Comparison of ENCODE assay signal across 8 cellular contexts in the genomic region with DNA sequence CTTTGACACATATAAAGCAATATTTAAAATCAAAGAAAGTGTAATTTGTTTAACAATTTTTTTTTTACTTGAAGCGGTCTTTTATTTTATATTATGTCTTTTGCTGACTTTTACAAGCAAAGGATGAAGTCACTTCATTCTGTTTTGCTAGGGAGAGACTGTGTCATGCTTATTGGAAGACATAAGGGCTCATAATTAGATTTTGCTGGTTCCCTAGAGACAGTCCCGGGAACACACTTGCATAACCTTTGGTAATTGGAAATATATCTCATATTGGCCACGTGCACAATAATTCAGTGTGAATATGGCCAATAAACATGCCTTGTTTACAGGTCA. TPM values are rescaled to one million over a fixed set of nuclear protein-coding genes. Genes with fewer than 3 reads are reported as not detected.
A peak's percentile ranks its signal among the peaks of the same experiment; 100 is the strongest.
DNase-seq lines count a peak whose midpoint lies in the region; ATAC-seq and TF ChIP-seq lines count a peak whose summit lies in the region.
"Had no signal": no experiment of that assay in that cellular context is flagged by ENCODE, and none has a peak within 500 bp of the region (broad histone marks: within the 10 kb centered on the region; RNA-seq: fewer than 3 reads in every experiment).

No MANE protein-coding gene starts in this region.

- no peak for DNase-seq in PC-3
- no peak for DNase-seq in heart left ventricle
- DNase-seq in H4 (ENCODE audit: low spot score): no peak

- 30 to 45% (median 38%) methylated on average over 3 of the region's 3 CpGs for WGBS in heart left ventricle, 4 donors

- no peaks in the 10 kb centered on the region for H3K9me2 ChIP-seq in PC-3 (replicated peaks; ENCODE audit: low read length)

- peaks cover 40% of the 10 kb centered on the region for H3K79me2 ChIP-seq in PC-3 (ENCODE audit: low read length)

- H3K27me3 ChIP-seq in PC-3 (ENCODE audit: low read length) (no peaks in the 10 kb centered on the region), heart left ventricle (peaks cover 0 to 8% (median 0%) of the 10 kb centered on the region in 9 donors), stomach smooth muscle (ENCODE audit: control insufficient read depth in 1 of 2, insufficient read depth in 2 of 2, low read length in 2 of 2) (no peaks in the 10 kb centered on the region)

- H3K9me3 ChIP-seq in HEK293 (ENCODE audit: control insufficient read depth, insufficient read depth, low read depth, low read length) (no peaks in the 10 kb centered on the region), PC-3 (ENCODE audit: low read length) (no peaks in the 10 kb centered on the region), heart left ventricle (peaks cover 0 to 3% (median 0%) of the 10 kb centered on the region in 12 donors), stomach smooth muscle (ENCODE audit: control insufficient read depth in 2 of 2, low read length in 2 of 2) (no peaks in the 10 kb centered on the region)

- no peaks in the 10 kb centered on the region for H4K20me1 ChIP-seq in PC-3 (ENCODE audit: low read length)

- TF ChIP-seq CTCF in HEK293 (tag by site-specific recombination; IDR thresholded peaks at IDR 0.05): no peak
- TF ChIP-seq CTCF in PC-3 (conservative IDR thresholded peaks at IDR 0.05; ENCODE audit: low read depth, low read length): no peak
- TF ChIP-seq CTCF in heart left ventricle (IDR thresholded peaks at IDR 0.05): no peak

- H3K27ac ChIP-seq in HEK293 (ENCODE audit: extremely low read depth, low read depth, low read length): no peak overlapping the region; the same call in 1 of the 2 replicates
- no peak overlapping the region for H3K27ac ChIP-seq in PC-3 (ENCODE audit: low read length)
- peak overlapping the region in 2 of 12 donors; percentile 70 to 84 for H3K27ac ChIP-seq in heart left ventricle
- H3K27ac ChIP-seq in stomach smooth muscle (ENCODE audit: low read length): no peak overlapping the region

- H3K4me1 ChIP-seq in HEK293 (ENCODE audit: control insufficient read depth, insufficient read depth, low read length) (peaks cover 3% of the 10 kb centered on the region; the same call in 1 of the 2 replicates), PC-3 (ENCODE audit: insufficient read depth, low read length) (peaks cover 5% of the 10 kb centered on the region; the same call in 1 of the 2 replicates), heart left ventricle (peaks cover 0 to 14% (median 0%) of the 10 kb centered on the region in 12 donors), stomach smooth muscle (ENCODE audit: control insufficient read depth, insufficient read depth, low read length) (no peaks in the 10 kb centered on the region)

- CTCF ChIA-PET in HEK293 (lab: Yijun Ruan, JAX): interaction anchor here (0.5 to 1.3 kb wide), 4 partner anchors 18 to 1293 kb away, joined by 3 to 5 read pairs (median 4); no protein-coding TSS in a partner anchor
- CTCF ChIA-PET in PC-3 (lab: Charles Lee): no interaction called here

- TF ChIP-seq POLR2A in heart left ventricle (IDR thresholded peaks at IDR 0.05): no peak

- POLR2A ChIA-PET in HEK293 (lab: Yijun Ruan, JAX) (interaction anchor here (1.1 kb wide), 1 partner anchor 34 kb away, joined by 3 read pairs; no protein-coding TSS in a partner anchor), PC-3 (lab: Charles Lee; ENCODE audit: unreplicated experiment) (interaction anchor here (1.1 kb wide), 1 partner anchor 330 kb away, joined by 5 read pairs; no protein-coding TSS in a partner anchor)

- intact Hi-C loops in PC-3 (cut with micrococcal nuclease) (loop anchor here (1.0 kb wide), 1 partner anchor 8 kb away; a partner anchor contains a TSS), heart left ventricle (cut with DNase I) (loop anchor here in 1 of 10 donors (10.0 kb wide), 1 partner anchor 587 kb away; a partner anchor contains a TSS)

- no peak overlapping the region for H3K9ac ChIP-seq in PC-3 (ENCODE audit: low read length)
- H3K9ac ChIP-seq in stomach smooth muscle (ENCODE audit: low read length in 2 of 2): peak overlapping the region in 1 of 2 donors; percentile 7

- no TSS peak for BruUV-seq in PC-3 (replicated peaks; lab: Mats Ljungman, UMichigan)

- H3F3A ChIP-seq in PC-3 (ENCODE audit: low read length, unreplicated experiment): no peaks in the 10 kb centered on the region

- ATAC-seq in PC-3 (peak; percentile 21), heart left ventricle (peak in 2 of 4 donors; percentile 1 to 2), HG02759 (IDR thresholded peaks at IDR 0.05; ENCODE audit: unreplicated experiment) (no peak), GM19397 (IDR thresholded peaks at IDR 0.05; ENCODE audit: unreplicated experiment) (no peak)

- peaks cover 0 to 3% of the 10 kb centered on the region in 2 experiments; a peak in 1 of 3 replicates for H3K36me3 ChIP-seq in HEK293 (ENCODE audit: control insufficient read depth in 2 of 2, insufficient read depth in 1 of 2, low read length in 2 of 2)
- H3K36me3 ChIP-seq in PC-3 (ENCODE audit: low read depth, low read length): no peaks in the 10 kb centered on the region
- no peaks in the 10 kb centered on the region for H3K36me3 ChIP-seq in heart left ventricle
- H3K36me3 ChIP-seq in stomach smooth muscle (ENCODE audit: control insufficient read depth in 2 of 2, insufficient read depth in 2 of 2, low read length in 2 of 2): no peaks in the 10 kb centered on the region

- peak overlapping the region; percentile 74 for H3K4me2 ChIP-seq in PC-3 (ENCODE audit: low read length)

- peak overlapping the region; percentile 86 for H2AFZ ChIP-seq in PC-3 (ENCODE audit: low read length)

- peak overlapping the region; percentile 97; the same call in 1 of the 2 replicates for H3K4me3 ChIP-seq in HEK293 (ENCODE audit: low read depth, low read length)
- H3K4me3 ChIP-seq in PC-3 (ENCODE audit: low read length): peak overlapping the region; percentile 71
- peak overlapping the region in 11 of 12 donors; percentile 51 to 92 (median 78) for H3K4me3 ChIP-seq in heart left ventricle
- H3K4me3 ChIP-seq in stomach smooth muscle (ENCODE audit: low read length in 2 of 2): peak overlapping the region; percentile 50 to 77

TF ChIP-seq in HEK293, 187 proteins besides CTCF, POLR2A, EP300 and RAD21 (continues in another document):
- TF ChIP-seq ZNF184 (tag by site-specific recombination; IDR thresholded peaks at IDR 0.05) (0 out of 2 replicates have a peak, but pooled peaks have one; percentile 41), KLF7 (tag by site-specific recombination; IDR thresholded peaks at IDR 0.05; ENCODE audit: borderline replicate concordance) (no peak), ZNF623 (tag by site-specific recombination; IDR thresholded peaks at IDR 0.05) (no peak), ZNF114 (tag by site-specific recombination; IDR thresholded peaks at IDR 0.05) (no peak)
- TF ChIP-seq, protein P1, sequence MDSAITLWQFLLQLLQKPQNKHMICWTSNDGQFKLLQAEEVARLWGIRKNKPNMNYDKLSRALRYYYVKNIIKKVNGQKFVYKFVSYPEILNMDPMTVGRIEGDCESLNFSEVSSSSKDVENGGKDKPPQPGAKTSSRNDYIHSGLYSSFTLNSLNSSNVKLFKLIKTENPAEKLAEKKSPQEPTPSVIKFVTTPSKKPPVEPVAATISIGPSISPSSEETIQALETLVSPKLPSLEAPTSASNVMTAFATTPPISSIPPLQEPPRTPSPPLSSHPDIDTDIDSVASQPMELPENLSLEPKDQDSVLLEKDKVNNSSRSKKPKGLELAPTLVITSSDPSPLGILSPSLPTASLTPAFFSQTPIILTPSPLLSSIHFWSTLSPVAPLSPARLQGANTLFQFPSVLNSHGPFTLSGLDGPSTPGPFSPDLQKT (IDR thresholded peaks at IDR 0.05; ENCODE audit: borderline replicate concordance, low read depth, low read length): no peak
- TF ChIP-seq, protein P2, sequence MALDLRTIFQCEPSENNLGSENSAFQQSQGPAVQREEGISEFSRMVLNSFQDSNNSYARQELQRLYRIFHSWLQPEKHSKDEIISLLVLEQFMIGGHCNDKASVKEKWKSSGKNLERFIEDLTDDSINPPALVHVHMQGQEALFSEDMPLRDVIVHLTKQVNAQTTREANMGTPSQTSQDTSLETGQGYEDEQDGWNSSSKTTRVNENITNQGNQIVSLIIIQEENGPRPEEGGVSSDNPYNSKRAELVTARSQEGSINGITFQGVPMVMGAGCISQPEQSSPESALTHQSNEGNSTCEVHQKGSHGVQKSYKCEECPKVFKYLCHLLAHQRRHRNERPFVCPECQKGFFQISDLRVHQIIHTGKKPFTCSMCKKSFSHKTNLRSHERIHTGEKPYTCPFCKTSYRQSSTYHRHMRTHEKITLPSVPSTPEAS (tag by site-specific recombination; IDR thresholded peaks at IDR 0.05): no peak
- TF ChIP-seq, protein P3, sequence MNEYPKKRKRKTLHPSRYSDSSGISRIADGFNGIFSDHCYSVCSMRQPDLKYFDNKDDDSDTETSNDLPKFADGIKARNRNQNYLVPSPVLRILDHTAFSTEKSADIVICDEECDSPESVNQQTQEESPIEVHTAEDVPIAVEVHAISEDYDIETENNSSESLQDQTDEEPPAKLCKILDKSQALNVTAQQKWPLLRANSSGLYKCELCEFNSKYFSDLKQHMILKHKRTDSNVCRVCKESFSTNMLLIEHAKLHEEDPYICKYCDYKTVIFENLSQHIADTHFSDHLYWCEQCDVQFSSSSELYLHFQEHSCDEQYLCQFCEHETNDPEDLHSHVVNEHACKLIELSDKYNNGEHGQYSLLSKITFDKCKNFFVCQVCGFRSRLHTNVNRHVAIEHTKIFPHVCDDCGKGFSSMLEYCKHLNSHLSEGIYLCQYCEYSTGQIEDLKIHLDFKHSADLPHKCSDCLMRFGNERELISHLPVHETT (tag by site-specific recombination; IDR thresholded peaks at IDR 0.05): no peak
- TF ChIP-seq, protein P4, sequence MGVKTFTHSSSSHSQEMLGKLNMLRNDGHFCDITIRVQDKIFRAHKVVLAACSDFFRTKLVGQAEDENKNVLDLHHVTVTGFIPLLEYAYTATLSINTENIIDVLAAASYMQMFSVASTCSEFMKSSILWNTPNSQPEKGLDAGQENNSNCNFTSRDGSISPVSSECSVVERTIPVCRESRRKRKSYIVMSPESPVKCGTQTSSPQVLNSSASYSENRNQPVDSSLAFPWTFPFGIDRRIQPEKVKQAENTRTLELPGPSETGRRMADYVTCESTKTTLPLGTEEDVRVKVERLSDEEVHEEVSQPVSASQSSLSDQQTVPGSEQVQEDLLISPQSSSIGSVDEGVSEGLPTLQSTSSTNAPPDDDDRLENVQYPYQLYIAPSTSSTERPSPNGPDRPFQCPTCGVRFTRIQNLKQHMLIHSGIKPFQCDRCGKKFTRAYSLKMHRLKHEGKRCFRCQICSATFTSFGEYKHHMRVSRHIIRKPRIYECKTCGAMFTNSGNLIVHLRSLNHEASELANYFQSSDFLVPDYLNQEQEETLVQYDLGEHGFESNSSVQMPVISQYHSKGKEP (tag by site-specific recombination; IDR thresholded peaks at IDR 0.05): 0 out of 2 replicates have a peak, but pooled peaks have one; percentile 9

RNA-seq across cellular contexts. Expression of a gene that starts 0.4 kb away (rescaled TPM):
- 86.9 and 88.2 TPM in 2 replicates for total RNA-seq in PC-3 (2014; rRNA removed)
- total RNA-seq in heart left ventricle: 10 to 100 TPM; 12.7 to 29.5 (median 15.8) TPM
- polyA plus RNA-seq in heart left ventricle: 1 to 10 TPM; 5.6 to 7.0 TPM
- 12.6 and 13.0 TPM in 2 replicates for total RNA-seq in H4 (2014; rRNA removed; shearing (Covaris generic))

RNA-seq across cellular contexts. Expression of a gene that starts 7.3 kb away (rescaled TPM):
- total RNA-seq in PC-3 (2014; rRNA removed) (not detected in 2 replicates), heart left ventricle (1 to 10 TPM in 1 of 9 donors, under 1 TPM in 8; 0.12 to 2.8 (median 0.40) TPM)
- under 1 TPM; 0.22 to 0.27 TPM for polyA plus RNA-seq in heart left ventricle
- total RNA-seq in H4 (2014; rRNA removed; shearing (Covaris generic)): 0.25 TPM in 1 of 2 replicates, not detected in the other

RNA-seq across cellular contexts. Expression of a gene that starts 47.1 kb away (rescaled TPM):
- total RNA-seq in PC-3 (2014; rRNA removed) (not detected in 2 replicates), heart left ventricle (not detected)
- not detected for polyA plus RNA-seq in heart left ventricle
- total RNA-seq in H4 (2014; rRNA removed; shearing (Covaris generic)): not detected in 2 replicates
- polyA plus RNA-seq: esophagus had no signal
